13 cellular contexts compared by ENCODE assay signal in the genomic region with DNA sequence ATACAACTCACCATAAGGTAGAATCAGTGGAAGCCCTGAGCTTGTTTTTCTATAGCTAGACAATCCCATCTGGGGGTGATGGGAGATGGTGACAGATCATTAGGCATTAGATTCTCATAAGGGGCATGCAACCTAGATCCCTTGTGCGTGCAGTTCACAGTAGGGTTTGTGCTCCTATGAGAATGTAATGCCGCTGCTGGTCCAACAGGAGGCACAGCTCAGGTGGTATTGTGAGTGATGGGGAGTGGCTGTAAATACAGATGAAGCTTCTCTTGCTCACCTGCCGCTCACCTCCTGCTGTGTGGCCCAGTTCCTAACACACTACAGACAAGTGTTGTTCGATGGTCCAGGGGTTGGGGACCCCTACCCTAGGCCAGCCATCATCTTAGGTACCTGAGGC. TPM values are rescaled to one million over a fixed set of nuclear protein-coding genes. Genes with fewer than 3 reads are reported as not detected.
DNase-seq lines count a peak whose midpoint lies in the region; ATAC-seq, FAIRE-seq and TF ChIP-seq lines count a peak whose summit lies in the region.
"Had no signal": no experiment of that assay in that cellular context is flagged by ENCODE, and none has a peak within 500 bp of the region (broad histone marks: within the 10 kb centered on the region; RNA-seq: fewer than 3 reads in every experiment).

No MANE protein-coding gene starts in this region.

- peaks cover under 1% of the 10 kb centered on the region for H3K4me1 Mint-ChIP-seq in activated CD4-positive, alpha-beta T cell treated with anti-CD3 and anti-CD28 coated beads for 36 hours

- 0% methylated on average over 4 of the region's 4 CpGs for WGBS in K562 (ENCODE audit: insufficient coverage, low coverage, missing lambda C conversion rate)

- no peaks in the 10 kb centered on the region for H3K9me2 ChIP-seq in HCT116 (ENCODE audit: insufficient read depth)

- BruUV-seq in HCT116 (replicated peaks; lab: Mats Ljungman, UMichigan) (no TSS peak), K562 (replicated peaks; lab: Mats Ljungman, UMichigan) (no TSS peak)

- intact Hi-C loops in activated CD4-positive, alpha-beta T cell treated with anti-CD3 and anti-CD28 coated beads for 36 hours (cut with DNase I, micrococcal nuclease) = no loop called here
- intact Hi-C loops in HCT116 (cut with micrococcal nuclease) (loop anchor here (10.0 kb wide), 3 partner anchors 402 to 652 kb away; no protein-coding TSS in a partner anchor), K562 (cut with micrococcal nuclease) (no loop called here), mucosa of descending colon (cut with DNase I, micrococcal nuclease) (no loop called here)

- peaks cover 3% of the 10 kb centered on the region for H3K27me3 Mint-ChIP-seq in activated CD4-positive, alpha-beta T cell treated with anti-CD3 and anti-CD28 coated beads for 36 hours

- H2AFZ ChIP-seq in HCT116 (ENCODE audit: low read depth, low read length, poor library complexity, severe bottlenecking) (no peak overlapping the region), K562 (ENCODE audit: low read depth, low read length) (no peak overlapping the region)

- H3K9ac ChIP-seq in HCT116 (ENCODE audit: low read length) (no peak overlapping the region), K562 (ENCODE audit: insufficient read depth in 1 of 2, low read depth in 2 of 2, low read length in 2 of 2) (no peak overlapping the region)

- H3K4me1 ChIP-seq in HCT116 (ENCODE audit: control insufficient read depth in 1 of 2, insufficient read depth in 2 of 2, low read length in 2 of 2) = no peaks in the 10 kb centered on the region
- H3K4me1 ChIP-seq in K562 (replicated peaks in 1 of 2; ENCODE audit: control insufficient read depth in 2 of 2, insufficient read depth in 2 of 2, low read length in 2 of 2) = peaks cover 0 to 3% of the 10 kb centered on the region in 2 experiments; a peak in 2 of 5 replicates
- no peaks in the 10 kb centered on the region for H3K4me1 ChIP-seq in mucosa of descending colon (ENCODE audit: low read depth)
- H3K4me1 ChIP-seq: SJCRH30 had no signal

- no peak overlapping the region for H3K4me3 Mint-ChIP-seq in activated CD4-positive, alpha-beta T cell treated with anti-CD3 and anti-CD28 coated beads for 36 hours

- CTCF ChIA-PET in activated CD4-positive, alpha-beta T cell treated with anti-CD3 and anti-CD28 coated beads for 36 hours (lab: Charles Lee) = interaction anchor here (0.8 kb wide), 1 partner anchor 36 kb away, joined by 3 read pairs; no protein-coding TSS in a partner anchor
- CTCF ChIA-PET in HCT116 (lab: Charles Lee) (no interaction called here), K562 (lab: Yijun Ruan, JAX; ENCODE audit: low intra/inter-chr PET ratio) (no interaction called here)

- no peaks in the 10 kb centered on the region for H3K9me1 ChIP-seq in K562 (ENCODE audit: control insufficient read depth, insufficient read depth, low read length)

- H3K4me3 ChIP-seq in HCT116 (replicated peaks in 1 of 2; ENCODE audit: low read depth in 1 of 2, low read length in 2 of 2) = no peak overlapping the region
- H3K4me3 ChIP-seq in K562 = no peak overlapping the region
- H3K4me3 ChIP-seq in mucosa of descending colon = no peak overlapping the region
- H3K4me3 ChIP-seq: cardiac muscle cell, SJCRH30 had no signal

- no peak for ATAC-seq in activated CD4-positive, alpha-beta T cell treated with anti-CD3 and anti-CD28 coated beads for 36 hours
- ATAC-seq in HCT116 (peak; percentile 80), K562 (no peak), mucosa of descending colon (peak; percentile 71), HG03108 (IDR thresholded peaks at IDR 0.05; ENCODE audit: unreplicated experiment) (no peak)

- no peak overlapping the region for H3K27ac ChIP-seq in HCT116 (ENCODE audit: low read depth, low read length)
- H3K27ac ChIP-seq in K562 (ENCODE audit: extremely low read depth, low read depth, low read length) = no peak overlapping the region
- H3K27ac ChIP-seq: cardiac muscle cell, SJCRH30 had no signal

- no peaks in the 10 kb centered on the region for H3K36me3 ChIP-seq in HCT116 (ENCODE audit: control insufficient read depth in 1 of 2, insufficient read depth in 2 of 2, low read length in 2 of 2)
- H3K36me3 ChIP-seq in K562 (ENCODE audit: control insufficient read depth, insufficient read depth, low read length) = no peaks in the 10 kb centered on the region
- no peaks in the 10 kb centered on the region for H3K36me3 ChIP-seq in mucosa of descending colon (ENCODE audit: low read depth)
- H3K36me3 ChIP-seq: cardiac muscle cell, SJCRH30 had no signal

- in situ Hi-C loops in K562 (cut with MboI) = no loop called here

- H3K27me3 ChIP-seq in HCT116 (ENCODE audit: insufficient read depth, low read length) (no peaks in the 10 kb centered on the region), K562 (ENCODE audit: control insufficient read depth in 2 of 2, insufficient read depth in 2 of 2, low read length in 2 of 2) (peaks cover 0 to 5% of the 10 kb centered on the region in 2 experiments; a peak in 1 of 5 replicates)
- H3K27me3 ChIP-seq: cardiac muscle cell, SJCRH30 had no signal

- H3K27ac Mint-ChIP-seq in activated CD4-positive, alpha-beta T cell treated with anti-CD3 and anti-CD28 coated beads for 36 hours = no peak overlapping the region

- no peak for TF ChIP-seq EP300 in K562 (IDR thresholded peaks at IDR 0.05; ENCODE audit: low read length)

- no peaks in the 10 kb centered on the region for H3K79me2 ChIP-seq in HCT116 (ENCODE audit: insufficient read depth, low read length)
- H3K79me2 ChIP-seq in K562 (ENCODE audit: control insufficient read depth, insufficient read depth, low read length) = no peaks in the 10 kb centered on the region

- TF ChIP-seq CTCF in HCT116 (IDR thresholded peaks at IDR 0.05 in 2 of 3, conservative IDR thresholded peaks at IDR 0.05 in 1 of 3; ENCODE audit: borderline replicate concordance in 1 of 3, insufficient read depth in 1 of 3, low read depth in 2 of 3, low read length in 2 of 3) (peak in 2 of 3 experiments; percentile 27 to 42; a peak in 3 of 6 replicates), K562 (IDR thresholded peaks at IDR 0.05 in 2 of 3, conservative IDR thresholded peaks at IDR 0.05 in 1 of 3; ENCODE audit: insufficient read depth in 2 of 3, low read depth in 1 of 3, low read length in 3 of 3) (peak in 2 of 3 experiments; percentile 10 to 16; a peak in 2 of 6 replicates), mucosa of descending colon (IDR thresholded peaks at IDR 0.05) (no peak)

- RAD21 ChIA-PET in HCT116 (lab: Charles Lee; ENCODE audit: low non-redundant PET in 1 of 2, low total read pairs in 2 of 2, uncharacterized antibody in 2 of 2, unreplicated experiment in 2 of 2) = no interaction called here

- TF ChIP-seq RAD21 in HCT116 (IDR thresholded peaks at IDR 0.05; ENCODE audit: low read depth) (peak; percentile 23; the same call in 1 of the 2 replicates), K562 (CRISPR knock-in tag; conservative IDR thresholded peaks at IDR 0.05 in 1 of 2, IDR thresholded peaks at IDR 0.05 in 1 of 2) (no peak)

- no peaks in the 10 kb centered on the region for H3K36me3 Mint-ChIP-seq in activated CD4-positive, alpha-beta T cell treated with anti-CD3 and anti-CD28 coated beads for 36 hours (ENCODE audit: low read depth)

- POLR2A ChIA-PET in activated CD4-positive, alpha-beta T cell treated with anti-CD3 and anti-CD28 coated beads for 36 hours (lab: Charles Lee) = no interaction called here
- POLR2A ChIA-PET in HCT116 (lab: Charles Lee) = no interaction called here
- POLR2A ChIA-PET in K562 (lab: Yijun Ruan, JAX) = no interaction called here

- H3K9me3 Mint-ChIP-seq in activated CD4-positive, alpha-beta T cell treated with anti-CD3 and anti-CD28 coated beads for 36 hours (ENCODE audit: low read depth) = no peaks in the 10 kb centered on the region

- no peak overlapping the region for H3K4me2 ChIP-seq in HCT116 (ENCODE audit: low read length)
- no peak overlapping the region for H3K4me2 ChIP-seq in K562 (ENCODE audit: insufficient read depth, low read length)

- H3K9me3 ChIP-seq in HCT116 (ENCODE audit: control insufficient read depth in 1 of 2, insufficient read depth in 1 of 2, low read depth in 1 of 2, low read length in 2 of 2) = no peaks in the 10 kb centered on the region
- H3K9me3 ChIP-seq in K562 (replicated peaks; ENCODE audit: control insufficient read depth, insufficient read depth, low read depth, low read length) = no peaks in the 10 kb centered on the region
- no peaks in the 10 kb centered on the region for H3K9me3 ChIP-seq in mucosa of descending colon
- H3K9me3 ChIP-seq: SJCRH30 had no signal

- H4K20me1 ChIP-seq in HCT116 (ENCODE audit: insufficient read depth) (no peaks in the 10 kb centered on the region), K562 (replicated peaks; ENCODE audit: control insufficient read depth, insufficient read depth, low read length) (no peaks in the 10 kb centered on the region)

- TF ChIP-seq POLR2A in HCT116 (IDR thresholded peaks at IDR 0.05; ENCODE audit: borderline replicate concordance, extremely low read depth, insufficient read depth, insufficient read length) (no peak), K562 (conservative IDR thresholded peaks at IDR 0.05) (no peak)

- peak; percentile 15 for DNase-seq in activated CD4-positive, alpha-beta T cell treated with anti-CD3 and anti-CD28 coated beads for 36 hours
- no peak for DNase-seq in activated CD4-positive, alpha-beta T cell treated with anti-CD3 and anti-CD28 coated beads for 1 hour
- DNase-seq in HCT116 (ENCODE audit: low read depth, low spot score) (peak; percentile 6), K562 (ENCODE audit: extremely low read depth in 1 of 4, low spot score in 3 of 4) (no peak), mucosa of descending colon (peak in 2 of 3 donors; percentile 12 to 34), NCI-H2227 (lab: John Stamatoyannopoulos, UW; ENCODE audit: unreplicated experiment) (no peak), SKM-1 treated with dmso at 0.1 percent for 144 hours (lab: John Stamatoyannopoulos, UW; ENCODE audit: unreplicated experiment) (no peak)
- DNase-seq: activated naive CD4-positive, alpha-beta T cell; SJCRH30 had no signal

- FAIRE-seq in K562 (lab: Jason Lieb, UNC) = no peak
- FAIRE-seq: endometrium, TTC549 had no signal

RNA-seq across cellular contexts. Expression of gene GATB, which starts 5.9 kb away (rescaled TPM):
- 10 to 100 TPM; 21.2 to 25.6 TPM for total RNA-seq in activated CD4-positive, alpha-beta T cell treated with anti-CD3 and anti-CD28 coated beads for 36 hours
- total RNA-seq in HCT116 (2021; ENCODE audit: unreplicated experiment) (29.3 TPM), K562 (2014; rRNA removed) (24.0 and 26.2 TPM in 2 replicates), K562 (2014; rRNA removed; fragmentation: Illumina TruSeq; extraction: Trizol) (21.7 TPM in 2 replicates), K562 (2015; rRNA removed; fragmentation: Illumina TruSeq; extraction: Trizol) (22.3 and 25.4 TPM in 2 replicates), K562 (2021) (22.2 and 24.2 TPM in 2 replicates), mucosa of descending colon (10 to 100 TPM; 15.6 to 20.2 (median 17.2) TPM)
- 14.7 and 16.0 TPM in 2 replicates for polyA plus RNA-seq in HCT116 (2012)
- total RNA-seq in K562 (2011; cell fraction: chromatin; rRNA removed; ENCODE audit: low replicate concordance) = 25.2 and 26.2 TPM in 2 replicates
- total RNA-seq in K562 (2011; cell fraction: nucleolus; rRNA removed) = 11.7 and 15.1 TPM in 2 replicates
- 19.6 and 22.7 TPM in 2 replicates for total RNA-seq in K562 (2011; cell fraction: nucleoplasm; rRNA removed)
- polyA plus RNA-seq in K562 (2011; rRNA removed) (25.2 and 31.8 TPM in 2 replicates), K562 (2014; fragmentation: Illumina TruSeq; extraction: Trizol) (25.3 and 28.5 TPM in 2 replicates), K562 (2014; fragmentation: Nextera tagmentation; extraction: Ambion mirVana) (10 to 100 TPM; 15.3 to 26.9 TPM), K562 (2014; rRNA removed) (21.8 and 30.4 TPM in 2 replicates)
- 16.7 and 21.3 TPM in 2 replicates for polyA plus RNA-seq in K562 (2011; cell fraction: cytosol; rRNA removed)
- polyA plus RNA-seq in K562 (2011; cell fraction: nucleus; rRNA removed) = 19.0 and 20.3 TPM in 2 replicates
- polyA plus RNA-seq in K562 (2012) = 13.3 and 17.8 TPM in 2 replicates
- 27.0 and 28.3 TPM in 2 replicates for polyA minus RNA-seq in K562 (2011; rRNA and poly(A)+ RNA removed)
- polyA minus RNA-seq in K562 (2011; cell fraction: cytosol; rRNA and poly(A)+ RNA removed) = 10.8 and 14.2 TPM in 2 replicates
- 13.3 and 19.9 TPM in 2 replicates for polyA minus RNA-seq in K562 (2011; cell fraction: nucleus; rRNA and poly(A)+ RNA removed)

Comparison
In these comparisons a context has a peak if more than half of its experiments do, and no peak if none do; other contexts are left out.
1. DNase-seq: peak in activated CD4-positive, alpha-beta T cell treated with anti-CD3 and anti-CD28 coated beads for 36 hours (single experiment), HCT116 (single experiment) and mucosa of descending colon (2 of 3); none in activated CD4-positive, alpha-beta T cell treated with anti-CD3 and anti-CD28 coated beads for 1 hour (single experiment), K562 (0 of 4), NCI-H2227 (single experiment) and SKM-1 treated with dmso at 0.1 percent for 144 hours (single experiment).
2. ATAC-seq: peak in HCT116 (single experiment) and mucosa of descending colon (single experiment); none in activated CD4-positive, alpha-beta T cell treated with anti-CD3 and anti-CD28 coated beads for 36 hours (single experiment), K562 (single experiment) and HG03108 (single experiment).